Comparison of ENCODE assay signal across 7 cellular contexts in the genomic region with DNA sequence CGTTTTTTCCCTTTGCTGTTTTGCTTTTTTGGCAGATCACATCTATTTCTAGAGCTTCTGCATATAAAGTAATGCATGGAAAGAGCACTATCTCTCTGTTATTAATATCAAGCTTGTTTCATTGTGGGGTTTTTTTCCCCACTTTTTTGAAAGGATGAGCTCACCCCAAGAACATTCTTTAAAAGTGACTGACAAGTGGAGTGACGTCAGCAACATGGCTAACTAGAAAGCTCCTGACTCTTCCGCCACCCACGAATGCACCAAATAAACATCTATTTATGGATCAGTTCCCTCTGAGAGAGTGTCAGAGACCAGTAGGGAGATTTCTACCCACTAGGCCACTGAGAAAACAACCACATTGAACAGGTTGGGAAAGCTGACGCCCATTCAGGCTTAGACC.
"Had no signal": no experiment of that assay in that cellular context is flagged by ENCODE, and none has a peak within 500 bp of the region (broad histone marks: within the 10 kb centered on the region; RNA-seq: fewer than 3 reads in every experiment).

No MANE protein-coding gene starts in this region.

- H3K27ac Mint-ChIP-seq: GM23338, H9, HFFc6 had no signal

- H3K4me3 ChIP-seq: GM23338, K562 had no signal

- H3K4me3 Mint-ChIP-seq: GM23338, H9, HFFc6 had no signal

- H3K4me1 Mint-ChIP-seq: GM23338, H9 had no signal

- H2AFZ ChIP-seq: GM23338 had no signal

- H3K4me2 ChIP-seq: GM23338 had no signal

- DNase-seq: H9, HFFc6, IMR-90, KG1 had no signal

- ATAC-seq: GM23338, HCT116, K562 had no signal
